In the genomic region with DNA sequence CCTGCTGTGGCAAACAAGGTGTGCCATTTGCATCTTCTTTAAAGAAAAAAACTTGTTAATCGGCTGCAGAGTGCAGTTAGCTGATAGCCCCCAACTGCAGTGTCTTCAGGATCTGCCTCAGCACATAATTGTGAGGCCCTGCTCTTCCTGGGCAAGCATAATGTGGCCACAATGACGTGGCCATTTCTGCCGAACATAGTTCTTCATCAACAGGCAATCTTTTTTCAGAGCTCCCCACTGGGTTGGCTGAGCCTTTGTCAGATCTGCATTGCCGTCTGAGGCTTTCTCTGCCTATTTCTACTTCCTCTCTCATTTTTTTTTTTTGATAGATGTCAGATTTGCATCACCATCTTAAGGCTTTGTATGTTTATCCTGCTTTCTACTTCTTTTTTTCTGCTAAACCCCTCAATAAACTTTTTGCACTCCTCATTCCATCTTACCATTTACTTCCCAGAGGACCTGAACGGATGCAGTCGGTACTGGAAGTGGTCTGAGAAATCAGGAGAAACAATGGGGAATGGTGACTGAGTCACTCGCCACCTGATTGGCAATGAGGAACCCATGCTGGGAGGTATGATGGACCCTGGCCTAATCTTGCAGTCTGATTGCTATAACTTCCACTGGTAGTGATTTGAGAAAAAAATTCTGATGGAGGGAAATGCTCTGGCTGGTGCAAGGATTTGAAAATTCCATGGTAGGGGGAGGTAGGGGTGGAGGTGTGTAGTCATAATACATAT, we compare ENCODE assay signal across 15 cellular contexts. TPM values are rescaled to one million over a fixed set of nuclear protein-coding genes. Genes with fewer than 3 reads are reported as not detected.
DNase-seq lines count a peak whose midpoint lies in the region; ATAC-seq and TF ChIP-seq lines count a peak whose summit lies in the region.
"Had no signal": no experiment of that assay in that cellular context is flagged by ENCODE, and none has a peak within 500 bp of the region (broad histone marks: within the 10 kb centered on the region; RNA-seq: fewer than 3 reads in every experiment).

No MANE protein-coding gene starts in this region.

- no peak for TF ChIP-seq POLR2A in NB4 (IDR thresholded peaks at IDR 0.05; ENCODE audit: extremely low read depth, insufficient read length)

- H3K4me3 Mint-ChIP-seq in activated CD4-positive, alpha-beta T cell treated with anti-CD3 and anti-CD28 coated beads, Interleukin-2, amount 10 ng/mL, durations not matched to agents 24 days and 14 days: peak overlapping the region; percentile 32

- DNase-seq in activated CD4-positive, alpha-beta T cell treated with anti-CD3 and anti-CD28 coated beads, Interleukin-2, amount 10 ng/mL, durations not matched to agents 24 days and 14 days: peak; percentile 58
- no peak for DNase-seq in activated CD4-positive, alpha-beta T cell treated with anti-CD3 and anti-CD28 coated beads, Interleukin-2, amount 50 U/mL, for 4 hours
- peak; percentile 83 for DNase-seq in NB4 (ENCODE audit: low read depth)
- peak; percentile 61 for DNase-seq in amniotic epithelial cell (ENCODE audit: low read depth)
- DNase-seq in stimulated activated CD8-positive, alpha-beta memory T cell treated with anti-CD3 and anti-CD28 coated beads, Interleukin-4, amount 100 ng/mL, for 48 hours: peak; percentile 41
- no peak for DNase-seq in DMS79 (lab: John Stamatoyannopoulos, UW)
- no peak for DNase-seq in GM10266 (ENCODE audit: extremely low spot score)
- DNase-seq: ACHN; activated CD8-positive, alpha-beta memory T cell treated with anti-CD3 and anti-CD28 coated beads, Interleukin-2, amount 50 U/mL, for 4 hours; head of caudate nucleus; NCI-H2029; sigmoid colon had no signal

- H3K4me1 Mint-ChIP-seq in activated CD4-positive, alpha-beta T cell treated with anti-CD3 and anti-CD28 coated beads, Interleukin-2, amount 10 ng/mL, durations not matched to agents 24 days and 14 days: peaks cover 6% of the 10 kb centered on the region

- H3K27me3 Mint-ChIP-seq in activated CD4-positive, alpha-beta T cell treated with anti-CD3 and anti-CD28 coated beads, Interleukin-2, amount 10 ng/mL, durations not matched to agents 24 days and 14 days: peaks cover 3% of the 10 kb centered on the region

- TF ChIP-seq CTCF in NB4 (IDR thresholded peaks at IDR 0.05; ENCODE audit: low read depth, low read length): no peak
- TF ChIP-seq CTCF in GM10266 (IDR thresholded peaks at IDR 0.05; ENCODE audit: control insufficient read depth, insufficient read depth, low read depth, missing control alignments): no peak

- H3K27ac Mint-ChIP-seq in activated CD4-positive, alpha-beta T cell treated with anti-CD3 and anti-CD28 coated beads, Interleukin-2, amount 10 ng/mL, durations not matched to agents 24 days and 14 days: peak overlapping the region; percentile 74

- intact Hi-C loops in activated CD4-positive, alpha-beta T cell treated with anti-CD3 and anti-CD28 coated beads, Interleukin-2, amount 10 ng/mL, durations not matched to agents 24 days and 14 days (cut with micrococcal nuclease): no loop called here

- H3K4me3 ChIP-seq in NB4 (ENCODE audit: low read depth, low read length): no peak overlapping the region
- H3K4me3 ChIP-seq: coronary artery, sigmoid colon had no signal

- no peaks in the 10 kb centered on the region for H3K36me3 Mint-ChIP-seq in activated CD4-positive, alpha-beta T cell treated with anti-CD3 and anti-CD28 coated beads, Interleukin-2, amount 10 ng/mL, durations not matched to agents 24 days and 14 days (ENCODE audit: low read depth)

- no peaks in the 10 kb centered on the region for H3K9me3 Mint-ChIP-seq in activated CD4-positive, alpha-beta T cell treated with anti-CD3 and anti-CD28 coated beads, Interleukin-2, amount 10 ng/mL, durations not matched to agents 24 days and 14 days

- ATAC-seq in HG02571 (IDR thresholded peaks at IDR 0.05; ENCODE audit: unreplicated experiment): no peak
- ATAC-seq: Right ventricle myocardium inferior had no signal

RNA-seq across cellular contexts. Expression of a gene that starts 21.2 kb away (rescaled TPM):
- total RNA-seq in activated CD4-positive, alpha-beta T cell treated with anti-CD3 and anti-CD28 coated beads, Interleukin-2, amount 10 ng/mL, durations not matched to agents 24 days and 14 days: 21.9 and 23.7 TPM in 2 replicates

Comparison
In these comparisons a context has a peak if more than half of its experiments do, and no peak if none do; other contexts are left out.
1. DNase-seq: peak in activated CD4-positive, alpha-beta T cell treated with anti-CD3 and anti-CD28 coated beads, Interleukin-2, amount 10 ng/mL, durations not matched to agents 24 days and 14 days (single experiment), NB4 (single experiment), amniotic epithelial cell (single experiment) and stimulated activated CD8-positive, alpha-beta memory T cell treated with anti-CD3 and anti-CD28 coated beads, Interleukin-4, amount 100 ng/mL, for 48 hours (single experiment); none in activated CD4-positive, alpha-beta T cell treated with anti-CD3 and anti-CD28 coated beads, Interleukin-2, amount 50 U/mL, for 4 hours (0 of 2), DMS79 (single experiment) and GM10266 (single experiment).